ENCODE assay signal across 1 cellular context in the genomic region with DNA sequence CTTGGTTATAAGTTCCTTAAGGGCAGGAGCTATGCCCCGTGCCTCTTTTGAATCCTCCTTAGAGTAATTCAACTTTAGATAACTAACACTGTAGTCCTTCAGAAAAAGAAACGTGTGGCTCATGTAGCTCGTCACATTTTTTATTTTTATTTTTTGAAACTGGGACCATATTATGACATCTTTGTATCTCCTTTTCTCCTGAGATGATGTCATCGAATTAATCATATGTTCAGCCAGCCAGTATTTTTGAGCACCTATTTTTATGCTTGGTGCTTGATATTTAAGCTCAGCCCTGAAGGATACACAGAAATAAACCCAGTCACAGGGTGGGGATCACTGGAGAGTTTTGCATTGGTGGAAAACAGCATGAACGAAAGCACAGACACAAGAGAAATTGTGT.
TF ChIP-seq lines count a peak whose summit lies in the region.

No MANE protein-coding gene starts in this region.

TF ChIP-seq in K562, 482 proteins besides CTCF, POLR2A, EP300 and RAD21 (continued from another document):
- TF ChIP-seq, protein P1, sequence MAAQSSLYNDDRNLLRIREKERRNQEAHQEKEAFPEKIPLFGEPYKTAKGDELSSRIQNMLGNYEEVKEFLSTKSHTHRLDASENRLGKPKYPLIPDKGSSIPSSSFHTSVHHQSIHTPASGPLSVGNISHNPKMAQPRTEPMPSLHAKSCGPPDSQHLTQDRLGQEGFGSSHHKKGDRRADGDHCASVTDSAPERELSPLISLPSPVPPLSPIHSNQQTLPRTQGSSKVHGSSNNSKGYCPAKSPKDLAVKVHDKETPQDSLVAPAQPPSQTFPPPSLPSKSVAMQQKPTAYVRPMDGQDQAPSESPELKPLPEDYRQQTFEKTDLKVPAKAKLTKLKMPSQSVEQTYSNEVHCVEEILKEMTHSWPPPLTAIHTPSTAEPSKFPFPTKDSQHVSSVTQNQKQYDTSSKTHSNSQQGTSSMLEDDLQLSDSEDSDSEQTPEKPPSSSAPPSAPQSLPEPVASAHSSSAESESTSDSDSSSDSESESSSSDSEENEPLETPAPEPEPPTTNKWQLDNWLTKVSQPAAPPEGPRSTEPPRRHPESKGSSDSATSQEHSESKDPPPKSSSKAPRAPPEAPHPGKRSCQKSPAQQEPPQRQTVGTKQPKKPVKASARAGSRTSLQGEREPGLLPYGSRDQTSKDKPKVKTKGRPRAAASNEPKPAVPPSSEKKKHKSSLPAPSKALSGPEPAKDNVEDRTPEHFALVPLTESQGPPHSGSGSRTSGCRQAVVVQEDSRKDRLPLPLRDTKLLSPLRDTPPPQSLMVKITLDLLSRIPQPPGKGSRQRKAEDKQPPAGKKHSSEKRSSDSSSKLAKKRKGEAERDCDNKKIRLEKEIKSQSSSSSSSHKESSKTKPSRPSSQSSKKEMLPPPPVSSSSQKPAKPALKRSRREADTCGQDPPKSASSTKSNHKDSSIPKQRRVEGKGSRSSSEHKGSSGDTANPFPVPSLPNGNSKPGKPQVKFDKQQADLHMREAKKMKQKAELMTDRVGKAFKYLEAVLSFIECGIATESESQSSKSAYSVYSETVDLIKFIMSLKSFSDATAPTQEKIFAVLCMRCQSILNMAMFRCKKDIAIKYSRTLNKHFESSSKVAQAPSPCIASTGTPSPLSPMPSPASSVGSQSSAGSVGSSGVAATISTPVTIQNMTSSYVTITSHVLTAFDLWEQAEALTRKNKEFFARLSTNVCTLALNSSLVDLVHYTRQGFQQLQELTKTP (IDR thresholded peaks at IDR 0.05; ENCODE audit: low read depth in 1 of 2, partially characterized antibody in 2 of 2): no peak
